Comparison of ENCODE assay signal across 32 cellular contexts in genomic region chr5:5273398-5273797, GRCh38.
"Had no signal": no experiment of that assay in that cellular context is flagged by ENCODE, and none has a peak within 500 bp of the region (broad histone marks: within the 10 kb centered on the region; RNA-seq: fewer than 3 reads in every experiment).

No MANE protein-coding gene starts in this region.

- H3K4me1 Mint-ChIP-seq: activated B cell treated with CpG ODN at 0.5 μM for 24 hours; activated T-helper 17 cell treated with anti-CD3 and anti-CD28 coated beads, Interleukin-2, amount 50 U/mL, for 72 hours; central memory CD8-positive, alpha-beta T cell; T-helper 17 cell had no signal

- H3K27me3 ChIP-seq: brain microvascular endothelial cell, dorsolateral prefrontal cortex had no signal

- ATAC-seq: activated CD4-positive, CD25-positive, alpha-beta regulatory T cell treated with anti-CD3 and anti-CD28 coated beads, Interleukin-2, amount 50 U/mL, for 24 hours; activated CD8-positive, alpha-beta T cell treated with anti-CD3 and anti-CD28 coated beads, Interleukin-2, amount 10 ng/mL, durations not matched to agents 7 days and 5 days; activated T-cell treated with anti-CD3 and anti-CD28 coated beads, Interleukin-2, amount 50 U/mL, for 4 hours; activated T-helper 17 cell treated with anti-CD3 and anti-CD28 coated beads, Interleukin-2, amount 50 U/mL, for 72 hours; esophagus mucosa; T-helper 17 cell had no signal

- H3K4me3 ChIP-seq: coronary artery, dorsolateral prefrontal cortex had no signal

- H3K27ac ChIP-seq: brain microvascular endothelial cell, coronary artery, WERI-Rb-1 had no signal

- H3K27me3 Mint-ChIP-seq: activated B cell treated with CpG ODN at 0.5 μM for 24 hours; activated naive CD8-positive, alpha-beta T cell; dendritic cell treated with granulocyte-macrophage colony-stimulating factor and Interleukin-4, amounts not matched to agents 40 ng/mL and 50 ng/mL, for 4 days had no signal

- H3K36me3 ChIP-seq: brain microvascular endothelial cell, WERI-Rb-1 had no signal

- DNase-seq: activated B cell treated with CpG ODN at 0.5 μM for 24 hours; activated CD4-positive, alpha-beta T cell treated with anti-CD3 and anti-CD28 coated beads for 48 hours; activated CD4-positive, alpha-beta T cell treated with anti-CD3 and anti-CD28 coated beads, Interleukin-2, amount 50 U/mL, for 1 hour; activated CD4-positive, alpha-beta T cell treated with anti-CD3 and anti-CD28 coated beads, Interleukin-2, amount 50 U/mL, for 48 hours; activated CD8-positive, alpha-beta T cell treated with anti-CD3 and anti-CD28 coated beads, Interleukin-2, amount 10 ng/mL, durations not matched to agents 7 days and 5 days; activated effector memory CD4-positive, alpha-beta T cell treated with Interleukin-2 at 50 U/mL for 16 hours; activated gamma-delta T cell treated with Interleukin-2 at 50 U/mL for 16 hours; activated naive CD4-positive, alpha-beta T cell treated with anti-CD3 and anti-CD28 coated beads, Interleukin-2, amount 50 U/mL, for 16 hours; activated naive CD4-positive, alpha-beta T cell treated with Interleukin-2 at 50 U/mL for 16 hours; activated T-cell treated with anti-CD3 and anti-CD28 coated beads, Interleukin-2, amount 50 U/mL, for 4 hours; amniotic stem cell; anterior cingulate cortex; brain microvascular endothelial cell; dorsolateral prefrontal cortex; effector memory CD4-positive, alpha-beta T cell; endodermal cell; foreskin fibroblast; T-helper 1 cell; T-helper 17 cell; T1000; WERI-Rb-1 had no signal

- H3K9me3 Mint-ChIP-seq: activated B cell treated with CpG ODN at 0.5 μM for 24 hours; central memory CD8-positive, alpha-beta T cell; endodermal cell; T-helper 2 cell treated with Interferon-gamma antibody and Interleukin-4, amounts not matched to agents 5 μg/mL and 100 μg/mL, for 36 hours had no signal

- H3K27ac Mint-ChIP-seq: activated B cell treated with CpG ODN at 0.5 μM for 24 hours; activated CD8-positive, alpha-beta T cell treated with anti-CD3 and anti-CD28 coated beads, Interleukin-2, amount 10 ng/mL, durations not matched to agents 7 days and 5 days; activated naive CD8-positive, alpha-beta T cell; activated T-helper 17 cell treated with anti-CD3 and anti-CD28 coated beads, Interleukin-2, amount 50 U/mL, for 72 hours; dendritic cell treated with granulocyte-macrophage colony-stimulating factor and Interleukin-4, amounts not matched to agents 40 ng/mL and 50 ng/mL, for 4 days; T-helper 17 cell; T-helper 2 cell treated with Interferon-gamma antibody and Interleukin-4, amounts not matched to agents 5 μg/mL and 100 μg/mL, for 36 hours had no signal

- H3K36me3 Mint-ChIP-seq: activated naive CD8-positive, alpha-beta T cell had no signal

- FAIRE-seq: astrocyte, bronchial epithelial cell, frontal cortex had no signal

- H3K4me3 Mint-ChIP-seq: activated B cell treated with CpG ODN at 0.5 μM for 24 hours; activated CD8-positive, alpha-beta T cell treated with anti-CD3 and anti-CD28 coated beads, Interleukin-2, amount 10 ng/mL, durations not matched to agents 7 days and 5 days; activated naive CD8-positive, alpha-beta T cell; activated T-cell treated with anti-CD3 and anti-CD28 coated beads, Interleukin-2, amount 50 U/mL, for 4 hours; activated T-helper 17 cell treated with anti-CD3 and anti-CD28 coated beads, Interleukin-2, amount 50 U/mL, for 72 hours; central memory CD8-positive, alpha-beta T cell; dendritic cell treated with granulocyte-macrophage colony-stimulating factor and Interleukin-4, amounts not matched to agents 40 ng/mL and 50 ng/mL, for 4 days; endodermal cell; T-helper 17 cell; T-helper 2 cell treated with Interferon-gamma antibody and Interleukin-4, amounts not matched to agents 5 μg/mL and 100 μg/mL, for 36 hours had no signal
